14 cellular contexts compared by ENCODE assay signal in the genomic region with DNA sequence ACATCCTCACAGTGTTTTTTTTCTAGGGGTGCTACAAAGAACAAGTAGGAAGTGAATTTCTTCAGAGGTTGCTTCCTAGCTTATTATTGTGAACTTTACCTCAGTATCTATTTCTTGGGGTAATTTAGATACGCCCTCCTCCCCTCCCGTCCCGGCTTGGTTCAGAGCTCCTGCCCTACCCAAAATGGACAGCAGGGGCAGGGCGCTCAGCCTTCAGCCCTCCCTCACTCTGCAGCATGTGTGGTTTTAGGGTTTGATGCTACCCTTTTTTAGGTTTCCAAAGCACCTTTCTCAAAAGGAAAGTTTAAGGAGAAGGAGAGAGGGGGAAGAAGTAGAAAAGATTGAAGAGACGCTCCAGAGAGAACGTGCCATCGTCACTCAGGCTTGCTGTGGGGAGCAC. TPM values are rescaled to one million over a fixed set of nuclear protein-coding genes. Genes with fewer than 3 reads are reported as not detected.
DNase-seq lines count a peak whose midpoint lies in the region; ATAC-seq and TF ChIP-seq lines count a peak whose summit lies in the region.
"Had no signal": no experiment of that assay in that cellular context is flagged by ENCODE, and none has a peak within 500 bp of the region (broad histone marks: within the 10 kb centered on the region; RNA-seq: fewer than 3 reads in every experiment).

No MANE protein-coding gene starts in this region.

- ATAC-seq in DND-41 (ENCODE audit: insufficient read depth, low read depth), result peak; percentile 74
- no peak for ATAC-seq in HG03460 (IDR thresholded peaks at IDR 0.05; ENCODE audit: unreplicated experiment)
- ATAC-seq: left lobe of liver, psoas muscle had no signal

- H3K36me3 Mint-ChIP-seq in HFFc6 (ENCODE audit: low read depth) (no peaks in the 10 kb centered on the region), mesothelial cell of epicardium (no peaks in the 10 kb centered on the region)

- no peaks in the 10 kb centered on the region for H3K4me1 Mint-ChIP-seq in HFFc6 (ENCODE audit: low read depth)
- H3K4me1 Mint-ChIP-seq in mesothelial cell of epicardium, result no peaks in the 10 kb centered on the region

- H3K27me3 ChIP-seq in DND-41 (ENCODE audit: insufficient read depth, low read length, poor library complexity) (peaks cover 4% of the 10 kb centered on the region), SU-DHL-6 (ENCODE audit: low read length) (no peaks in the 10 kb centered on the region)
- H3K27me3 ChIP-seq: upper lobe of left lung had no signal

- H3K36me3 ChIP-seq in DND-41 (ENCODE audit: insufficient read depth, low read length) (no peaks in the 10 kb centered on the region), SU-DHL-6 (ENCODE audit: low read length) (no peaks in the 10 kb centered on the region)
- H3K36me3 ChIP-seq: esophagus squamous epithelium, upper lobe of left lung had no signal

- no peaks in the 10 kb centered on the region for H4K20me1 ChIP-seq in DND-41 (ENCODE audit: insufficient read depth, low read length)
- H4K20me1 ChIP-seq in SU-DHL-6 (ENCODE audit: low read depth, low read length), result no peaks in the 10 kb centered on the region

- H3K4me3 Mint-ChIP-seq in HFFc6 (no peak overlapping the region), mesothelial cell of epicardium (no peak overlapping the region)

- H3K27me3 Mint-ChIP-seq in HFFc6 (ENCODE audit: insufficient read depth) (peaks cover 10% of the 10 kb centered on the region), mesothelial cell of epicardium (ENCODE audit: low read depth) (peaks cover 6% of the 10 kb centered on the region)

- H3K9me3 Mint-ChIP-seq in HFFc6 (no peaks in the 10 kb centered on the region; the same call in 1 of the 2 replicates), mesothelial cell of epicardium (peaks cover 25% of the 10 kb centered on the region)

- H3K9ac ChIP-seq in DND-41 (ENCODE audit: low read depth, low read length) (no peak overlapping the region), SU-DHL-6 (ENCODE audit: low read length) (no peak overlapping the region)

- H3K27ac ChIP-seq in DND-41 (ENCODE audit: low read length), result no peak overlapping the region
- no peak overlapping the region for H3K27ac ChIP-seq in SU-DHL-6 (ENCODE audit: low read depth, low read length)
- H3K27ac ChIP-seq: esophagus squamous epithelium, psoas muscle, upper lobe of left lung had no signal

- no peaks in the 10 kb centered on the region for H3K9me3 ChIP-seq in DND-41 (ENCODE audit: insufficient read depth, low read length, severe bottlenecking)
- H3K9me3 ChIP-seq in SU-DHL-6 (ENCODE audit: insufficient read depth, low read length), result 0 out of 2 replicates have a peak, but pooled peaks cover 3% of the 10 kb centered on the region
- H3K9me3 ChIP-seq: psoas muscle had no signal

- DNase-seq in DND-41, result no peak
- no peak for DNase-seq in HFFc6
- no peak for DNase-seq in mesothelial cell of epicardium (ENCODE audit: low spot score in 2 of 2, unreplicated experiment in 2 of 2)
- no peak for DNase-seq in C1 segment of cervical spinal cord (lab: John Stamatoyannopoulos, UW)
- no peak for DNase-seq in foreskin melanocyte
- DNase-seq: anterior cingulate cortex, EL, esophagus squamous epithelium, NCI-H2227 treated with DMSO at 0.1 percent for 48 hours, psoas muscle, upper lobe of left lung had no signal

- H3F3A ChIP-seq in SU-DHL-6 (ENCODE audit: insufficient read depth), result no peaks in the 10 kb centered on the region

- no peak overlapping the region for H3K27ac Mint-ChIP-seq in HFFc6
- no peak overlapping the region for H3K27ac Mint-ChIP-seq in mesothelial cell of epicardium

- H3K4me2 ChIP-seq in DND-41 (ENCODE audit: insufficient read depth, low read length) (no peak overlapping the region), SU-DHL-6 (ENCODE audit: low read depth, low read length, poor library complexity, severe bottlenecking) (no peak overlapping the region)

- no peak overlapping the region for H2AFZ ChIP-seq in DND-41 (ENCODE audit: low read depth, low read length)
- no peak overlapping the region for H2AFZ ChIP-seq in SU-DHL-6 (ENCODE audit: low read depth, low read length, severe bottlenecking)

- H3K4me1 ChIP-seq in DND-41 (ENCODE audit: insufficient read depth, low read length), result no peaks in the 10 kb centered on the region
- H3K4me1 ChIP-seq: esophagus squamous epithelium, psoas muscle, upper lobe of left lung had no signal

- TF ChIP-seq CTCF in DND-41 (IDR thresholded peaks at IDR 0.05; ENCODE audit: borderline replicate concordance, extremely low read depth, low read length, poor library complexity, severe bottlenecking) (peak; percentile 52), HFFc6 (IDR thresholded peaks at IDR 0.05) (peak; percentile 63), SU-DHL-6 (IDR thresholded peaks at IDR 0.05; ENCODE audit: insufficient read depth, low read length, poor library complexity, severe bottlenecking) (peak; percentile 33), mesothelial cell of epicardium (IDR thresholded peaks at IDR 0.05; ENCODE audit: unreplicated experiment) (peak; percentile 53)

- H3K4me3 ChIP-seq in DND-41 (ENCODE audit: low read depth in 1 of 2, low read length in 2 of 2), result no peak overlapping the region
- H3K4me3 ChIP-seq in SU-DHL-6 (ENCODE audit: insufficient read depth, low read length, poor library complexity, severe bottlenecking), result no peak overlapping the region
- H3K4me3 ChIP-seq: esophagus squamous epithelium, psoas muscle, upper lobe of left lung had no signal

- H3K9me2 ChIP-seq in SU-DHL-6 (replicated peaks; ENCODE audit: insufficient read depth, low read length), result no peaks in the 10 kb centered on the region

- H3K79me2 ChIP-seq in DND-41 (ENCODE audit: insufficient read depth, low read length) (no peaks in the 10 kb centered on the region), SU-DHL-6 (ENCODE audit: insufficient read depth, low read length) (no peaks in the 10 kb centered on the region)

RNA-seq across cellular contexts. Expression of gene POGK, which starts 16.9 kb away (rescaled TPM):
- total RNA-seq in HFFc6 (2021; fragmentation: NEBNext Ultra II Directional; extraction: Animal tissue kit (Norgen Biotek cat#: 25700)), result 10 to 100 TPM; 27.6 to 36.3 (median 29.4) TPM
- 40.1 to 42.1 TPM (median 40.6 TPM) in 3 replicates for total RNA-seq in mesothelial cell of epicardium

RNA-seq across cellular contexts. Expression of gene TADA1, which starts 53.7 kb away (rescaled TPM):
- total RNA-seq in HFFc6 (2021; fragmentation: NEBNext Ultra II Directional; extraction: Animal tissue kit (Norgen Biotek cat#: 25700)), result 1 to 10 TPM; 6.5 to 8.1 (median 7.0) TPM
- 15.6 to 18.7 TPM (median 17.4 TPM) in 3 replicates for total RNA-seq in mesothelial cell of epicardium
